11 cellular contexts compared by ENCODE assay signal in genomic region chr17:42122371-42123303, GRCh38. TPM values are rescaled to one million over a fixed set of nuclear protein-coding genes. Genes with fewer than 3 reads are reported as not detected.
DNase-seq lines count a peak whose midpoint lies in the region; ATAC-seq, FAIRE-seq and TF ChIP-seq lines count a peak whose summit lies in the region.
"Had no signal": no experiment of that assay in that cellular context is flagged by ENCODE, and none has a peak within 500 bp of the region (broad histone marks: within the 10 kb centered on the region; RNA-seq: fewer than 3 reads in every experiment).

Gene HSPB9, plus strand, starts transcription at chr17:42122804. Its CDS starts 47 bp downstream, at chr17:42122851.

- H3K27me3 ChIP-seq in stomach smooth muscle (ENCODE audit: control insufficient read depth in 1 of 2, insufficient read depth in 2 of 2, low read length in 2 of 2), result no peaks in the 10 kb centered on the region
- H3K27me3 ChIP-seq in PC-9 (ENCODE audit: insufficient read depth, low read depth), result no peaks in the 10 kb centered on the region

- POLR2A ChIA-PET in PC-9 (lab: Charles Lee; ENCODE audit: unreplicated experiment), result no interaction called here

- peak within 1 kb of the TSS in 1 of 2 donors; percentile 21 for H3K9ac ChIP-seq in stomach smooth muscle (ENCODE audit: low read length in 2 of 2)

- FAIRE-seq in GM19239 (lab: Jason Lieb, UNC), result no peak
- FAIRE-seq: A549 had no signal

- H3F3A ChIP-seq in PC-9 (ENCODE audit: insufficient read depth, low read depth), result peaks cover 9% of the 10 kb centered on the region; the same call in 1 of the 2 replicates

- no peaks in the 10 kb centered on the region for H3K9me3 Mint-ChIP-seq in T-helper 1 cell treated with Interleukin-12 subunit alpha and Interleukin-12 subunit beta and Interleukin-4 antibody, amounts not matched to agents 30 μg/mL and 1 μg/mL, for 36 hours
- no peaks in the 10 kb centered on the region for H3K9me3 Mint-ChIP-seq in activated T-helper 17 cell treated with anti-CD3 and anti-CD28 coated beads, Interleukin-2, amount 50 U/mL, for 72 hours
- H3K9me3 Mint-ChIP-seq in immature natural killer cell, result no peaks in the 10 kb centered on the region

- H3K4me3 ChIP-seq in stomach smooth muscle (ENCODE audit: low read length in 2 of 2) (peak within 1 kb of the TSS in 1 of 2 donors; percentile 68), PC-9 (no peak within 1 kb of the TSS)

- H3K9me3 ChIP-seq in stomach smooth muscle (ENCODE audit: control insufficient read depth in 2 of 2, low read length in 2 of 2), result no peaks in the 10 kb centered on the region
- no peaks in the 10 kb centered on the region for H3K9me3 ChIP-seq in PC-9 (ENCODE audit: insufficient read depth, low read depth)
- H3K9me3 ChIP-seq: A549 had no signal

- no peak for DNase-seq in T-helper 1 cell
- DNase-seq in immature natural killer cell, result no peak
- DNase-seq in PC-9, result no peak
- DNase-seq in KBM-7, result no peak
- DNase-seq in GM19239 (ENCODE audit: insufficient read length, low spot score), result no peak
- DNase-seq: activated CD4-positive, alpha-beta T cell treated with anti-CD3 and anti-CD28 coated beads for 1 hour; GOT3 had no signal

- H3K4me2 ChIP-seq in PC-9, result no peak within 1 kb of the TSS

- H4K20me1 ChIP-seq in PC-9 (ENCODE audit: insufficient read depth), result no peaks in the 10 kb centered on the region

- H3K36me3 ChIP-seq in stomach smooth muscle (ENCODE audit: control insufficient read depth in 2 of 2, insufficient read depth in 2 of 2, low read length in 2 of 2) (peaks cover 18 to 23% of the 10 kb centered on the region in 2 donors), PC-9 (ENCODE audit: low read depth) (no peaks in the 10 kb centered on the region)

- H3K27ac ChIP-seq in stomach smooth muscle (ENCODE audit: low read length) (peak within 1 kb of the TSS; percentile 2), PC-9 (no peak within 1 kb of the TSS)

- peaks cover 6% of the 10 kb centered on the region for H3K79me2 ChIP-seq in PC-9 (ENCODE audit: low read depth)

- BruUV-seq in PC-9 (replicated peaks; lab: Mats Ljungman, UMichigan), result no TSS peak

- in situ Hi-C loops in KBM-7 (cut with MboI; ENCODE audit: low pct_unique_long_range_greater_than_20kb, low sequenced_read_pairs), result no loop called here

- H3K27me3 Mint-ChIP-seq in T-helper 1 cell treated with Interleukin-12 subunit alpha and Interleukin-12 subunit beta and Interleukin-4 antibody, amounts not matched to agents 30 μg/mL and 1 μg/mL, for 36 hours (ENCODE audit: low read depth), result no peaks in the 10 kb centered on the region
- no peaks in the 10 kb centered on the region for H3K27me3 Mint-ChIP-seq in activated T-helper 17 cell treated with anti-CD3 and anti-CD28 coated beads, Interleukin-2, amount 50 U/mL, for 72 hours
- H3K27me3 Mint-ChIP-seq in immature natural killer cell (ENCODE audit: low read depth in 3 of 3), result peaks cover 0 to 6% (median 6%) of the 10 kb centered on the region in 3 donors

- no peak within 1 kb of the TSS for H3K27ac Mint-ChIP-seq in T-helper 1 cell treated with Interleukin-12 subunit alpha and Interleukin-12 subunit beta and Interleukin-4 antibody, amounts not matched to agents 30 μg/mL and 1 μg/mL, for 36 hours
- H3K27ac Mint-ChIP-seq in activated T-helper 17 cell treated with anti-CD3 and anti-CD28 coated beads, Interleukin-2, amount 50 U/mL, for 72 hours, result peak within 1 kb of the TSS; percentile 83
- H3K27ac Mint-ChIP-seq in immature natural killer cell, result peak within 1 kb of the TSS in 2 of 6 donors; percentile 23 to 51

- H3K4me1 ChIP-seq in stomach smooth muscle (ENCODE audit: control insufficient read depth, insufficient read depth, low read length) (peaks cover 28% of the 10 kb centered on the region), PC-9 (replicated peaks; ENCODE audit: insufficient read depth) (no peaks in the 10 kb centered on the region; the same call in 1 of the 2 replicates)

- H2AFZ ChIP-seq in PC-9, result no peak within 1 kb of the TSS

- TF ChIP-seq CTCF in PC-9 (conservative IDR thresholded peaks at IDR 0.05), result no peak

- CTCF ChIA-PET in PC-9 (lab: Charles Lee), result no interaction called here

- peak within 1 kb of the TSS; percentile 70 for H3K4me3 Mint-ChIP-seq in T-helper 1 cell treated with Interleukin-12 subunit alpha and Interleukin-12 subunit beta and Interleukin-4 antibody, amounts not matched to agents 30 μg/mL and 1 μg/mL, for 36 hours
- peak within 1 kb of the TSS; percentile 77 for H3K4me3 Mint-ChIP-seq in activated T-helper 17 cell treated with anti-CD3 and anti-CD28 coated beads, Interleukin-2, amount 50 U/mL, for 72 hours
- H3K4me3 Mint-ChIP-seq in immature natural killer cell, result peak within 1 kb of the TSS in 4 of 5 donors; percentile 38 to 77 (median 73)

- H3K4me1 Mint-ChIP-seq in T-helper 1 cell treated with Interleukin-12 subunit alpha and Interleukin-12 subunit beta and Interleukin-4 antibody, amounts not matched to agents 30 μg/mL and 1 μg/mL, for 36 hours (ENCODE audit: low read depth), result peaks cover 13% of the 10 kb centered on the region
- H3K4me1 Mint-ChIP-seq in activated T-helper 17 cell treated with anti-CD3 and anti-CD28 coated beads, Interleukin-2, amount 50 U/mL, for 72 hours, result peaks cover 7% of the 10 kb centered on the region
- peaks cover 12 to 15% of the 10 kb centered on the region in 2 donors for H3K4me1 Mint-ChIP-seq in immature natural killer cell

- no peak for ATAC-seq in activated T-helper 17 cell treated with anti-CD3 and anti-CD28 coated beads, Interleukin-2, amount 50 U/mL, for 72 hours (replicated peaks)
- ATAC-seq: A549 had no signal

- H3K9me2 ChIP-seq in PC-9 (ENCODE audit: insufficient read depth), result no peaks in the 10 kb centered on the region

- peaks cover 21% of the 10 kb centered on the region for H3K36me3 Mint-ChIP-seq in T-helper 1 cell treated with Interleukin-12 subunit alpha and Interleukin-12 subunit beta and Interleukin-4 antibody, amounts not matched to agents 30 μg/mL and 1 μg/mL, for 36 hours (ENCODE audit: low read depth)
- peaks cover 46% of the 10 kb centered on the region for H3K36me3 Mint-ChIP-seq in activated T-helper 17 cell treated with anti-CD3 and anti-CD28 coated beads, Interleukin-2, amount 50 U/mL, for 72 hours (ENCODE audit: low read depth)
- H3K36me3 Mint-ChIP-seq in immature natural killer cell, result peaks cover 10 to 18% (median 10%) of the 10 kb centered on the region in 3 donors

- intact Hi-C loops in PC-9 (cut with micrococcal nuclease; ENCODE audit: unreplicated experiment), result no loop called here

RNA-seq across cellular contexts. Expression of gene HSPB9, which starts in this region (rescaled TPM):
- total RNA-seq in activated T-helper 17 cell treated with anti-CD3 and anti-CD28 coated beads, Interleukin-2, amount 50 U/mL, for 72 hours, result under 1 TPM in 1 of 2 donors, not detected in 1; 0.13 TPM
- under 1 TPM in 1 of 3 donors, not detected in 2; 0.11 TPM for polyA plus RNA-seq in immature natural killer cell
- 0.33 TPM in 1 of 2 replicates, not detected in the other for total RNA-seq in PC-9 (2021)
